ENCODE assay signal across 13 cellular contexts in the genomic region with DNA sequence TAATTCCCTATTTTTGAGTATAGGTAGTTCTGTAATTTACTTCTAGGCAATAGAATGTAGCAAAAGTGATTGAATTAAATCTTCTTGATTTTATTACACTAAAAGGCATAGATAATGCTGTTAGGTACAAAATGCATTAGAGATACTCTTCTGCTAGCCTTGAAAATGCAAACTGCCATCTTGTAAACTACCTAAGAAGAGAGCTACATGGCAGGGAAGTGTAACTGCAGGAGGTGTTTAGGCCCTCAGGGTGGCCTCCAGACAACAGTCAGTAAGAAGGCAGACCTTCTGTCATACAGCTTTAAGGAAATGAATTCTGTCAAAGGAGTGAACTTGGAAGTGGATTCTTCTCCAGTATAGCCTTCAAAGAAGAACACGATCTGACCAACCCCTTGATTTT.
DNase-seq lines count a peak whose midpoint lies in the region; ATAC-seq and TF ChIP-seq lines count a peak whose summit lies in the region.
"Had no signal": no experiment of that assay in that cellular context is flagged by ENCODE, and none has a peak within 500 bp of the region (broad histone marks: within the 10 kb centered on the region; RNA-seq: fewer than 3 reads in every experiment).

No MANE protein-coding gene starts in this region.

- H3K4me1 ChIP-seq in HCT116 (ENCODE audit: control insufficient read depth in 1 of 2, insufficient read depth in 2 of 2, low read length in 2 of 2) = no peaks in the 10 kb centered on the region
- H3K4me1 ChIP-seq: BLaER1 treated with 17β-estradiol and CSF1 and Interleukin-3, amounts not matched to agents 10 nM and 100 nM had no signal

- peak overlapping the region; percentile 60; the same call in 1 of the 2 replicates for H3K27ac Mint-ChIP-seq in WTC11
- peak overlapping the region; percentile 69 for H3K27ac Mint-ChIP-seq in nephron progenitor cell
- H3K27ac Mint-ChIP-seq: B cell; CD8-positive, alpha-beta T cell had no signal

- no peaks in the 10 kb centered on the region for H3K36me3 ChIP-seq in HCT116 (ENCODE audit: control insufficient read depth in 1 of 2, insufficient read depth in 2 of 2, low read length in 2 of 2)
- H3K36me3 ChIP-seq: BLaER1 treated with 17β-estradiol and CSF1 and Interleukin-3, amounts not matched to agents 10 nM and 100 nM had no signal

- H3K9me2 ChIP-seq in HCT116 (ENCODE audit: insufficient read depth) = no peaks in the 10 kb centered on the region

- H3K4me1 Mint-ChIP-seq in WTC11 = peaks cover 10% of the 10 kb centered on the region
- H3K4me1 Mint-ChIP-seq in nephron progenitor cell = peaks cover 11% of the 10 kb centered on the region
- H3K4me1 Mint-ChIP-seq: B cell had no signal

- peak overlapping the region; percentile 33 for H2AFZ ChIP-seq in HCT116 (ENCODE audit: low read depth, low read length, poor library complexity, severe bottlenecking)
- H2AFZ ChIP-seq: GM23248 had no signal

- no peak for TF ChIP-seq POLR2A in HCT116 (IDR thresholded peaks at IDR 0.05; ENCODE audit: borderline replicate concordance, extremely low read depth, insufficient read depth, insufficient read length)

- no peaks in the 10 kb centered on the region for H3K36me3 Mint-ChIP-seq in WTC11
- no peaks in the 10 kb centered on the region for H3K36me3 Mint-ChIP-seq in nephron progenitor cell (ENCODE audit: low read depth)
- H3K36me3 Mint-ChIP-seq: CD8-positive, alpha-beta T cell had no signal

- H4K20me1 ChIP-seq in HCT116 (ENCODE audit: insufficient read depth) = no peaks in the 10 kb centered on the region
- H4K20me1 ChIP-seq: BLaER1 treated with 17β-estradiol and CSF1 and Interleukin-3, amounts not matched to agents 10 nM and 100 nM had no signal

- H3K9me3 ChIP-seq in HCT116 (ENCODE audit: control insufficient read depth in 1 of 2, insufficient read depth in 1 of 2, low read depth in 1 of 2, low read length in 2 of 2) = no peaks in the 10 kb centered on the region

- DNase-seq in HCT116 (ENCODE audit: low read depth, low spot score) (no peak), OCI-M1 (lab: John Stamatoyannopoulos, UW) (peak; percentile 29), WTC11 (ENCODE audit: low spot score) (no peak), nephron progenitor cell (no peak), HUDEP-2 (lab: John Stamatoyannopoulos, UW; ENCODE audit: unreplicated experiment in 76 of 76) (no peak), midbrain (lab: John Stamatoyannopoulos, UW) (no peak)
- no peak for DNase-seq in stimulated activated CD4-positive, alpha-beta T cell treated with anti-CD3 and anti-CD28 coated beads, Interleukin-12 subunit alpha, Interleukin-12 subunit beta, amount 100 ng/mL, for 4 hours
- DNase-seq: Calu3; CD8-positive, alpha-beta T cell; GM23248; H7 had no signal

- H3K4me3 Mint-ChIP-seq in WTC11 (no peak overlapping the region), nephron progenitor cell (no peak overlapping the region)
- H3K4me3 Mint-ChIP-seq: B cell; CD8-positive, alpha-beta T cell had no signal

- TF ChIP-seq CTCF in HCT116 (IDR thresholded peaks at IDR 0.05 in 2 of 3, conservative IDR thresholded peaks at IDR 0.05 in 1 of 3; ENCODE audit: borderline replicate concordance in 1 of 3, insufficient read depth in 1 of 3, low read depth in 2 of 3, low read length in 2 of 3) = no peak
- TF ChIP-seq CTCF in WTC11 (IDR thresholded peaks at IDR 0.05) = no peak
- no peak for TF ChIP-seq CTCF in nephron progenitor cell (IDR thresholded peaks at IDR 0.05)

- CTCF ChIA-PET in HCT116 (lab: Charles Lee) = no interaction called here
- CTCF ChIA-PET in WTC11 (lab: Charles Lee) = no interaction called here

- no TSS peak for BruUV-seq in HCT116 (replicated peaks; lab: Mats Ljungman, UMichigan)

- H3K79me2 ChIP-seq in HCT116 (ENCODE audit: insufficient read depth, low read length) = no peaks in the 10 kb centered on the region

- RAD21 ChIA-PET in HCT116 (lab: Charles Lee; ENCODE audit: low non-redundant PET in 1 of 2, low total read pairs in 2 of 2, uncharacterized antibody in 2 of 2, unreplicated experiment in 2 of 2) = no interaction called here

- no peak overlapping the region for H3K27ac ChIP-seq in HCT116 (ENCODE audit: low read depth, low read length)
- H3K27ac ChIP-seq: BLaER1 treated with 17β-estradiol and CSF1 and Interleukin-3, amounts not matched to agents 10 nM and 100 nM; GM23248 had no signal

- no peak overlapping the region for H3K9ac ChIP-seq in HCT116 (ENCODE audit: low read length)
- H3K9ac ChIP-seq: BLaER1 treated with 17β-estradiol and CSF1 and Interleukin-3, amounts not matched to agents 10 nM and 100 nM; GM23248 had no signal

- no peaks in the 10 kb centered on the region for H3K9me3 Mint-ChIP-seq in WTC11
- H3K9me3 Mint-ChIP-seq in nephron progenitor cell = no peaks in the 10 kb centered on the region
- H3K9me3 Mint-ChIP-seq: CD8-positive, alpha-beta T cell had no signal

- POLR2A ChIA-PET in HCT116 (lab: Charles Lee) = no interaction called here
- POLR2A ChIA-PET in WTC11 (lab: Charles Lee) = no interaction called here

- H3K27me3 Mint-ChIP-seq in WTC11 (ENCODE audit: low read depth) = no peaks in the 10 kb centered on the region
- no peaks in the 10 kb centered on the region for H3K27me3 Mint-ChIP-seq in nephron progenitor cell (ENCODE audit: low read depth, poor library complexity)
- H3K27me3 Mint-ChIP-seq: B cell had no signal

- no peak overlapping the region for H3K4me3 ChIP-seq in HCT116 (replicated peaks in 1 of 2; ENCODE audit: low read depth in 1 of 2, low read length in 2 of 2)
- H3K4me3 ChIP-seq: BLaER1 treated with 17β-estradiol and CSF1 and Interleukin-3, amounts not matched to agents 10 nM and 100 nM; GM23248 had no signal

- intact Hi-C loops in HCT116 (cut with micrococcal nuclease) = no loop called here

- no peak for TF ChIP-seq RAD21 in HCT116 (IDR thresholded peaks at IDR 0.05; ENCODE audit: low read depth)

- H3K4me2 ChIP-seq in HCT116 (ENCODE audit: low read length) = no peak overlapping the region
- H3K4me2 ChIP-seq: BLaER1 treated with 17β-estradiol and CSF1 and Interleukin-3, amounts not matched to agents 10 nM and 100 nM had no signal

- no peaks in the 10 kb centered on the region for H3K27me3 ChIP-seq in HCT116 (ENCODE audit: insufficient read depth, low read length)
- H3K27me3 ChIP-seq: BLaER1 treated with 17β-estradiol and CSF1 and Interleukin-3, amounts not matched to agents 10 nM and 100 nM had no signal

- no peak for ATAC-seq in HCT116
- ATAC-seq in WTC11 = peak; percentile 76
- ATAC-seq: CD8-positive, alpha-beta T cell had no signal

TF ChIP-seq in HCT116, 20 proteins besides CTCF, POLR2A, EP300 and RAD21 (continues in another document):
- TF ChIP-seq POLR2AphosphoS5 (IDR thresholded peaks at IDR 0.05; ENCODE audit: low read depth, low read length) = no peak
- TF ChIP-seq CBX3 (IDR thresholded peaks at IDR 0.05; ENCODE audit: low read depth) = no peak
- TF ChIP-seq ELF1 (IDR thresholded peaks at IDR 0.05; ENCODE audit: borderline replicate concordance, low read depth) = no peak
- TF ChIP-seq ZFX (IDR thresholded peaks at IDR 0.05) = no peak
- TF ChIP-seq SP1 (IDR thresholded peaks at IDR 0.05; ENCODE audit: low read depth) = no peak
- TF ChIP-seq YY1 (IDR thresholded peaks at IDR 0.05; ENCODE audit: extremely low read depth, insufficient replicate concordance, low read depth, low read length) = no peak
- TF ChIP-seq EZH2 (IDR thresholded peaks at IDR 0.05) = no peak
- no peak for TF ChIP-seq EZH2phosphoT487 (IDR thresholded peaks at IDR 0.05; ENCODE audit: borderline replicate concordance)
- TF ChIP-seq ZNF274 (IDR thresholded peaks at IDR 0.05; ENCODE audit: low read depth, low read length) = no peak

TF ChIP-seq in WTC11, 78 proteins besides CTCF, POLR2A, EP300 and RAD21 (continues in another document):
- TF ChIP-seq NR1H2 (CRISPR knock-in tag; IDR thresholded peaks at IDR 0.05) (no peak), JAZF1 (CRISPR knock-in tag; IDR thresholded peaks at IDR 0.05) (no peak), ZNF121 (CRISPR knock-in tag; IDR thresholded peaks at IDR 0.05) (no peak), FOXJ3 (CRISPR knock-in tag; IDR thresholded peaks at IDR 0.05; ENCODE audit: borderline replicate concordance) (no peak), CBFB (CRISPR knock-in tag; IDR thresholded peaks at IDR 0.05; ENCODE audit: low read depth) (no peak), JUN (CRISPR knock-in tag; IDR thresholded peaks at IDR 0.05) (no peak), TCF7 (CRISPR knock-in tag; IDR thresholded peaks at IDR 0.05; ENCODE audit: low read depth) (no peak), ZNF671 (CRISPR knock-in tag; IDR thresholded peaks at IDR 0.05) (no peak)
- TF ChIP-seq, protein P1, sequence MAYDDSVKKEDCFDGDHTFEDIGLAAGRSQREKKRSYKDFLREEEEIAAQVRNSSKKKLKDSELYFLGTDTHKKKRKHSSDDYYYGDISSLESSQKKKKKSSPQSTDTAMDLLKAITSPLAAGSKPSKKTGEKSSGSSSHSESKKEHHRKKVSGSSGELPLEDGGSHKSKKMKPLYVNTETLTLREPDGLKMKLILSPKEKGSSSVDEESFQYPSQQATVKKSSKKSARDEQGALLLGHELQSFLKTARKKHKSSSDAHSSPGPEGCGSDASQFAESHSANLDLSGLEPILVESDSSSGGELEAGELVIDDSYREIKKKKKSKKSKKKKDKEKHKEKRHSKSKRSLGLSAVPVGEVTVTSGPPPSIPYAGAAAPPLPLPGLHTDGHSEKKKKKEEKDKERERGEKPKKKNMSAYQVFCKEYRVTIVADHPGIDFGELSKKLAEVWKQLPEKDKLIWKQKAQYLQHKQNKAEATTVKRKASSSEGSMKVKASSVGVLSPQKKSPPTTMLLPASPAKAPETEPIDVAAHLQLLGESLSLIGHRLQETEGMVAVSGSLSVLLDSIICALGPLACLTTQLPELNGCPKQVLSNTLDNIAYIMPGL (CRISPR knock-in tag; IDR thresholded peaks at IDR 0.05) = no peak
- TF ChIP-seq, protein P2, sequence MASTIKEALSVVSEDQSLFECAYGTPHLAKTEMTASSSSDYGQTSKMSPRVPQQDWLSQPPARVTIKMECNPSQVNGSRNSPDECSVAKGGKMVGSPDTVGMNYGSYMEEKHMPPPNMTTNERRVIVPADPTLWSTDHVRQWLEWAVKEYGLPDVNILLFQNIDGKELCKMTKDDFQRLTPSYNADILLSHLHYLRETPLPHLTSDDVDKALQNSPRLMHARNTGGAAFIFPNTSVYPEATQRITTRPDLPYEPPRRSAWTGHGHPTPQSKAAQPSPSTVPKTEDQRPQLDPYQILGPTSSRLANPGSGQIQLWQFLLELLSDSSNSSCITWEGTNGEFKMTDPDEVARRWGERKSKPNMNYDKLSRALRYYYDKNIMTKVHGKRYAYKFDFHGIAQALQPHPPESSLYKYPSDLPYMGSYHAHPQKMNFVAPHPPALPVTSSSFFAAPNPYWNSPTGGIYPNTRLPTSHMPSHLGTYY (CRISPR knock-in tag; IDR thresholded peaks at IDR 0.05) = no peak
